Comparison of ENCODE assay signal across 22 cellular contexts in genomic region chr1:86325264-86325663, GRCh38.
"Had no signal": no experiment of that assay in that cellular context is flagged by ENCODE, and none has a peak within 500 bp of the region (broad histone marks: within the 10 kb centered on the region; RNA-seq: fewer than 3 reads in every experiment).

No MANE protein-coding gene starts in this region.

- DNase-seq: dermis blood vessel endothelial cell; dorsolateral prefrontal cortex; effector CD4-positive, alpha-beta T cell; effector memory CD4-positive, alpha-beta T cell; foreskin keratinocyte; heart left ventricle; hypothalamus; left cardiac atrium; left lung; left ventricle myocardium superior; lower lobe of right lung; mesenchymal stem cell; mucosa of descending colon; naive B cell had no signal

- H3K9me3 ChIP-seq: esophagus muscularis mucosa, gastroesophageal sphincter, heart left ventricle, left lung, lower lobe of right lung, mucosa of descending colon had no signal

- H3K27ac ChIP-seq: coronary artery, dorsolateral prefrontal cortex, esophagus muscularis mucosa, foreskin keratinocyte, gastroesophageal sphincter, heart left ventricle, hepatocyte, left lung, lower lobe of right lung had no signal

- H3K79me2 ChIP-seq: hepatocyte had no signal

- H3K4me3 ChIP-seq: coronary artery, dorsolateral prefrontal cortex, esophagus muscularis mucosa, gastroesophageal sphincter, heart left ventricle, hepatocyte, left lung, lower lobe of right lung, mucosa of descending colon had no signal

- H3K27me3 ChIP-seq: dorsolateral prefrontal cortex, esophagus muscularis mucosa, foreskin keratinocyte, gastroesophageal sphincter, heart left ventricle, hepatocyte, left lung had no signal

- FAIRE-seq: endothelial cell of umbilical vein, frontal cortex, islet of Langerhans, keratinocyte had no signal

- H3K4me1 ChIP-seq: esophagus muscularis mucosa, foreskin keratinocyte, gastroesophageal sphincter, heart left ventricle, lower lobe of right lung had no signal

- H2AFZ ChIP-seq: hepatocyte had no signal

- ATAC-seq: foreskin keratinocyte, gastroesophageal sphincter, heart left ventricle, left cardiac atrium, left ventricle myocardium superior, lower lobe of right lung, mucosa of descending colon had no signal

- H3K4me2 ChIP-seq: hepatocyte had no signal

- H3K36me3 ChIP-seq: esophagus muscularis mucosa, gastroesophageal sphincter, heart left ventricle, left lung, lower lobe of right lung had no signal
